ENCODE assay signal across 26 cellular contexts in genomic region chr1:147214842-147215539, GRCh38. TPM values are rescaled to one million over a fixed set of nuclear protein-coding genes. Genes with fewer than 3 reads are reported as not detected.
DNase-seq lines count a peak whose midpoint lies in the region; ATAC-seq, FAIRE-seq and TF ChIP-seq lines count a peak whose summit lies in the region.
"Had no signal": no experiment of that assay in that cellular context is flagged by ENCODE, and none has a peak within 500 bp of the region (broad histone marks: within the 10 kb centered on the region; RNA-seq: fewer than 3 reads in every experiment).

No MANE protein-coding gene starts in this region.

- H3K9me3 Mint-ChIP-seq in stimulated activated memory B cell treated with anti-CD40 and anti-IgM and Interleukin-4, amounts not matched to agents 10 μg/mL and 1 μg/mL and 100 μg/mL, for 72 hours, result no peaks in the 10 kb centered on the region
- H3K9me3 Mint-ChIP-seq: memory B cell, type B pancreatic cell had no signal

- no peak for TF ChIP-seq POLR2A in A549 (IDR thresholded peaks at IDR 0.05; ENCODE audit: low read length)
- TF ChIP-seq POLR2A in body of pancreas (IDR thresholded peaks at IDR 0.05), result no peak
- no peak for TF ChIP-seq POLR2A in thyroid gland (IDR thresholded peaks at IDR 0.05)

- H3K4me3 ChIP-seq in A549 (no peak overlapping the region), body of pancreas (no peak overlapping the region), thyroid gland (replicated peaks in 1 of 3) (no peak overlapping the region), aorta (ENCODE audit: low read length in 2 of 2) (no peak overlapping the region)
- H3K4me3 ChIP-seq: stomach had no signal

- peaks cover 9% of the 10 kb centered on the region for H3K4me1 Mint-ChIP-seq in stimulated activated memory B cell treated with anti-CD40 and anti-IgM and Interleukin-4, amounts not matched to agents 10 μg/mL and 1 μg/mL and 100 μg/mL, for 72 hours
- H3K4me1 Mint-ChIP-seq: activated CD4-positive, alpha-beta T cell treated with anti-CD3 and anti-CD28 coated beads for 36 hours had no signal

- H3K27me3 ChIP-seq in body of pancreas, result no peaks in the 10 kb centered on the region
- no peaks in the 10 kb centered on the region for H3K27me3 ChIP-seq in thyroid gland
- H3K27me3 ChIP-seq in aorta (ENCODE audit: control insufficient read depth in 1 of 2, insufficient read depth in 2 of 2, low read length in 1 of 2), result no peaks in the 10 kb centered on the region
- H3K27me3 ChIP-seq: stomach had no signal

- ATAC-seq in A549, result no peak
- ATAC-seq in body of pancreas, result no peak
- ATAC-seq in left lobe of liver, result peak; percentile 31
- no peak for ATAC-seq in stimulated activated memory B cell treated with anti-CD40 and anti-IgM and Interleukin-4, amounts not matched to agents 10 μg/mL and 1 μg/mL and 100 μg/mL, for 72 hours
- no peak for ATAC-seq in HG02610 (IDR thresholded peaks at IDR 0.05; ENCODE audit: unreplicated experiment)
- no peak for ATAC-seq in aorta (ENCODE audit: low FRiP score)
- ATAC-seq: activated CD4-positive, alpha-beta T cell treated with anti-CD3 and anti-CD28 coated beads for 36 hours had no signal

- H3K4me2 ChIP-seq in A549, result peak overlapping the region; percentile 16; the same call in 1 of the 3 replicates

- DNase-seq in A549 (ENCODE audit: low read depth in 1 of 2, low spot score in 1 of 2) (no peak), LoVo (ENCODE audit: low spot score) (peak; percentile 52), body of pancreas (no peak), left lobe of liver (ENCODE audit: low spot score) (no peak), thyroid gland (no peak), aorta (no peak)
- DNase-seq: activated CD4-positive, alpha-beta T cell treated with anti-CD3 and anti-CD28 coated beads for 36 hours; activated naive CD4-positive, alpha-beta T cell treated with anti-CD3 and anti-CD28 coated beads, Interleukin-2, amount 50 U/mL, for 16 hours; anterior cingulate cortex; C1 segment of cervical spinal cord; cerebellar nuclear complex; effector CD4-positive, alpha-beta T cell; kidney glomerular epithelial cell; NCI-H1436 treated with DMSO at 0.1 percent for 48 hours; NCI-H524 treated with DMSO at 0.1 percent for 48 hours; nucleus accumbens; retina; stimulated activated CD4-positive, alpha-beta T cell treated with anti-CD3 and anti-CD28 coated beads, Interleukin-12 subunit alpha, Interleukin-12 subunit beta, amount 100 ng/mL, for 4 hours; stimulated activated CD4-positive, alpha-beta T cell treated with anti-CD3 and anti-CD28 coated beads, Interleukin-4, amount 100 ng/mL, for 4 hours; stomach had no signal

- no peak overlapping the region for H3K27ac ChIP-seq in A549
- H3K27ac ChIP-seq in body of pancreas, result peak overlapping the region in 3 of 4 donors; percentile 28 to 55 (median 48)
- no peak overlapping the region for H3K27ac ChIP-seq in thyroid gland
- no peak overlapping the region for H3K27ac ChIP-seq in aorta (ENCODE audit: low read depth in 1 of 2, low read length in 2 of 2)

- no peak for TF ChIP-seq RAD21 in A549 (conservative IDR thresholded peaks at IDR 0.05 in 1 of 2, IDR thresholded peaks at IDR 0.05 in 1 of 2)

- no peak overlapping the region for H3K4me3 Mint-ChIP-seq in stimulated activated memory B cell treated with anti-CD40 and anti-IgM and Interleukin-4, amounts not matched to agents 10 μg/mL and 1 μg/mL and 100 μg/mL, for 72 hours
- H3K4me3 Mint-ChIP-seq: activated CD4-positive, alpha-beta T cell treated with anti-CD3 and anti-CD28 coated beads for 36 hours; memory B cell; type B pancreatic cell had no signal

- FAIRE-seq in A549 (lab: Jason Lieb, UNC), result no peak
- FAIRE-seq: D721Med, H1 had no signal

- H3K4me1 ChIP-seq in A549 (peaks cover 12% of the 10 kb centered on the region; the same call in 2 of the 3 replicates), body of pancreas (peaks cover 72% of the 10 kb centered on the region), thyroid gland (no peaks in the 10 kb centered on the region), aorta (ENCODE audit: control insufficient read depth in 1 of 2, insufficient read depth in 2 of 2, low read length in 2 of 2) (no peaks in the 10 kb centered on the region)

- CTCF ChIA-PET in A549 (lab: Yijun Ruan, JAX), result interaction anchor here (1.3 kb wide), 1 partner anchor 27 kb away, joined by 3 read pairs; no protein-coding TSS in a partner anchor

- no peak overlapping the region for H3K27ac Mint-ChIP-seq in stimulated activated memory B cell treated with anti-CD40 and anti-IgM and Interleukin-4, amounts not matched to agents 10 μg/mL and 1 μg/mL and 100 μg/mL, for 72 hours
- H3K27ac Mint-ChIP-seq: activated CD4-positive, alpha-beta T cell treated with anti-CD3 and anti-CD28 coated beads for 36 hours; memory B cell; type B pancreatic cell had no signal

- TF ChIP-seq EP300 in A549 (IDR thresholded peaks at IDR 0.05), result no peak

- H3K9me3 ChIP-seq in A549 (no peaks in the 10 kb centered on the region), body of pancreas (no peaks in the 10 kb centered on the region), thyroid gland (no peaks in the 10 kb centered on the region), aorta (ENCODE audit: control insufficient read depth, low read length) (no peaks in the 10 kb centered on the region)
- H3K9me3 ChIP-seq: stomach had no signal

- H3K27me3 Mint-ChIP-seq in stimulated activated memory B cell treated with anti-CD40 and anti-IgM and Interleukin-4, amounts not matched to agents 10 μg/mL and 1 μg/mL and 100 μg/mL, for 72 hours, result no peaks in the 10 kb centered on the region
- H3K27me3 Mint-ChIP-seq: activated CD4-positive, alpha-beta T cell treated with anti-CD3 and anti-CD28 coated beads for 36 hours; memory B cell; type B pancreatic cell had no signal

- TF ChIP-seq CTCF in A549 (IDR thresholded peaks at IDR 0.05) (no peak), body of pancreas (IDR thresholded peaks at IDR 0.05) (no peak), thyroid gland (IDR thresholded peaks at IDR 0.05) (no peak)

- POLR2A ChIA-PET in A549 (lab: Yijun Ruan, JAX), result no interaction called here

- intact Hi-C loops in body of pancreas (cut with DNase I) (no loop called here), thyroid gland (cut with DNase I) (no loop called here), aorta (cut with DNase I) (no loop called here)

- peaks cover 11% of the 10 kb centered on the region for H3K36me3 Mint-ChIP-seq in stimulated activated memory B cell treated with anti-CD40 and anti-IgM and Interleukin-4, amounts not matched to agents 10 μg/mL and 1 μg/mL and 100 μg/mL, for 72 hours
- H3K36me3 Mint-ChIP-seq: type B pancreatic cell had no signal

- no peaks in the 10 kb centered on the region for H3K36me3 ChIP-seq in body of pancreas (replicated peaks in 1 of 2; ENCODE audit: insufficient read depth in 1 of 2, low read depth in 2 of 2)
- no peaks in the 10 kb centered on the region for H3K36me3 ChIP-seq in thyroid gland
- peaks cover 0 to 2% of the 10 kb centered on the region in 2 donors for H3K36me3 ChIP-seq in aorta (ENCODE audit: control insufficient read depth in 1 of 2, insufficient read depth in 2 of 2, low read length in 1 of 2)

TF ChIP-seq in A549, 52 proteins besides CTCF, POLR2A, EP300 and RAD21 (continues in another document):
- TF ChIP-seq CHD2 (IDR thresholded peaks at IDR 0.05; ENCODE audit: low read length, partially characterized antibody) (no peak), TP53 (CRISPR knock-in tag; IDR thresholded peaks at IDR 0.05) (no peak), CBX2 (IDR thresholded peaks at IDR 0.05; ENCODE audit: borderline replicate concordance, low read depth) (no peak), RARB (CRISPR knock-in tag; IDR thresholded peaks at IDR 0.05) (no peak), BHLHE40 (IDR thresholded peaks at IDR 0.05; ENCODE audit: low read depth, low read length) (no peak), ESRRA (IDR thresholded peaks at IDR 0.05; ENCODE audit: borderline replicate concordance, low read length) (no peak), RCOR1 (IDR thresholded peaks at IDR 0.05; ENCODE audit: low read depth, low read length) (no peak), FOXS1 (CRISPR knock-in tag; IDR thresholded peaks at IDR 0.05) (no peak), JUN (IDR thresholded peaks at IDR 0.05) (no peak), ZSCAN20 (CRISPR knock-in tag; IDR thresholded peaks at IDR 0.05) (no peak), MAX (IDR thresholded peaks at IDR 0.05) (no peak), MAFK (IDR thresholded peaks at IDR 0.05; ENCODE audit: partially characterized antibody) (no peak)

RNA-seq across cellular contexts. Expression of gene FMO5, which starts 10.1 kb away (rescaled TPM):
- polyA plus RNA-seq in A549 (2011; rRNA removed), result 3.4 and 3.8 TPM in 2 replicates
- 0.08 TPM in 2 replicates for polyA plus RNA-seq in A549 (2012; cell fraction: cytosol; rRNA removed)
- polyA plus RNA-seq in A549 (2012; cell fraction: nucleus; rRNA removed), result 0.10 and 0.13 TPM in 2 replicates
- 0.25 to 0.50 TPM (median 0.37 TPM) in 3 replicates for polyA plus RNA-seq in A549 (2017; fragmentation: RNase III; extraction: RNeasy Plus Mini Kit Qiagen cat#74134 plus additional on column Dnase treatment)
- 1.1 TPM in 2 replicates for polyA minus RNA-seq in A549 (2011; rRNA and poly(A)+ RNA removed)
- 10 to 100 TPM; 30.6 to 68.6 TPM for total RNA-seq in body of pancreas
- total RNA-seq in left lobe of liver, result 108 TPM
- 1 to 10 TPM; 1.7 to 9.1 (median 3.3) TPM for total RNA-seq in thyroid gland
- 1 to 10 TPM; 2.9 to 5.8 TPM for total RNA-seq in aorta
- 10 to 100 TPM in 1 of 2 donors, 1 to 10 TPM in 1; 8.6 to 20.3 TPM for polyA plus RNA-seq in aorta

RNA-seq across cellular contexts. Expression of gene CHD1L, which starts 27.5 kb away (rescaled TPM):
- 48.4 and 61.2 TPM in 2 replicates for polyA plus RNA-seq in A549 (2011; rRNA removed)
- 19.9 and 21.4 TPM in 2 replicates for polyA plus RNA-seq in A549 (2012; cell fraction: cytosol; rRNA removed)
- 14.8 and 22.2 TPM in 2 replicates for polyA plus RNA-seq in A549 (2012; cell fraction: nucleus; rRNA removed)
- polyA plus RNA-seq in A549 (2017; fragmentation: RNase III; extraction: RNeasy Plus Mini Kit Qiagen cat#74134 plus additional on column Dnase treatment), result 36.7 to 40.1 TPM (median 37.0 TPM) in 3 replicates
- polyA minus RNA-seq in A549 (2011; rRNA and poly(A)+ RNA removed), result 19.7 and 20.6 TPM in 2 replicates
- total RNA-seq in body of pancreas, result 10 to 100 TPM; 11.5 to 21.5 TPM
- 27.9 TPM for total RNA-seq in left lobe of liver
- total RNA-seq in thyroid gland, result 10 to 100 TPM; 16.5 to 22.2 (median 17.3) TPM
- 10 to 100 TPM; 61.7 to 74.2 TPM for total RNA-seq in aorta
- polyA plus RNA-seq in aorta, result 10 to 100 TPM; 17.4 to 21.1 TPM

RNA-seq across cellular contexts. Expression of gene PRKAB2, which starts 42.7 kb away (rescaled TPM):
- polyA plus RNA-seq in A549 (2011; rRNA removed) (20.3 and 22.4 TPM in 2 replicates), A549 (2017; fragmentation: RNase III; extraction: RNeasy Plus Mini Kit Qiagen cat#74134 plus additional on column Dnase treatment) (11.0 to 11.4 TPM (median 11.2 TPM) in 3 replicates), aorta (10 to 100 TPM; 13.9 to 18.1 TPM)
- polyA plus RNA-seq in A549 (2012; cell fraction: cytosol; rRNA removed), result 4.7 and 5.1 TPM in 2 replicates
- polyA plus RNA-seq in A549 (2012; cell fraction: nucleus; rRNA removed), result 8.8 and 9.6 TPM in 2 replicates
- 8.5 and 10.4 TPM in 2 replicates for polyA minus RNA-seq in A549 (2011; rRNA and poly(A)+ RNA removed)
- total RNA-seq in body of pancreas (10 to 100 TPM; 11.9 to 19.5 TPM), left lobe of liver (35.3 TPM), thyroid gland (10 to 100 TPM in 3 of 4 donors, 1 to 10 TPM in 1; 9.9 to 13.7 (median 12.8) TPM), aorta (10 to 100 TPM; 18.7 to 21.1 TPM)

Comparison
In these comparisons a context has a peak if more than half of its experiments do, and no peak if none do; other contexts are left out.
1. H3K27ac ChIP-seq: peak in body of pancreas (3 of 4); none in A549 (0 of 2), thyroid gland (0 of 3) and aorta (0 of 2).